ENCODE assay signal across 29 cellular contexts in the genomic region with DNA sequence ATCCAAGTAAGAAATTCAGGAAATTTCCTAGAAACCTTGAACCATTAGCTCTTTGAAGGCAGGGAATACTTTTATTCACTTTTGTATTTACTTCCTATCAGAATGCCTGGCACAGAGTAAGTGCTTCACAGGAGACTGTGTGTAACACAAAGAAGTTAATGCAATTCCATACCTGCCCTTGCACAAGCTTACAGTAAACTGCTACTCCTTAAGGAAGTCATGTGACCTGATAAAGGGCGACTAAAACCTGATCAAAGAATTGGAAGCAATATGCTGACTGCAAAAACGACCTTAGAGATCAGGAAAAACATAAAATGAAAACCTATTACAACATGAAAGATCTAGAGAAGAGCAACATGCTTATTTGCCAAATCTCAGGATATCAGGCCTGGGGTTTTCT.
"Had no signal": no experiment of that assay in that cellular context is flagged by ENCODE, and none has a peak within 500 bp of the region (broad histone marks: within the 10 kb centered on the region; RNA-seq: fewer than 3 reads in every experiment).

No MANE protein-coding gene starts in this region.

- H3K36me3 Mint-ChIP-seq: stimulated activated effector memory CD8-positive, alpha-beta T cell treated with anti-CD3 and anti-CD28 coated beads, Interleukin-12 subunit alpha, Interleukin-12 subunit beta, amount 100 ng/mL, for 72 hours; stimulated activated memory B cell treated with anti-CD40 and anti-IgM and Interleukin-4, amounts not matched to agents 10 μg/mL and 1 μg/mL and 100 μg/mL, for 72 hours; stimulated activated naive B cell treated with anti-CD40 and anti-IgM and Interleukin-4, amounts not matched to agents 10 μg/mL and 1 μg/mL and 100 μg/mL, for 72 hours; type B pancreatic cell had no signal

- H3K27ac Mint-ChIP-seq: stimulated activated effector memory CD8-positive, alpha-beta T cell treated with anti-CD3 and anti-CD28 coated beads, Interleukin-12 subunit alpha, Interleukin-12 subunit beta, amount 100 ng/mL, for 72 hours; stimulated activated memory B cell treated with anti-CD40 and anti-IgM and Interleukin-4, amounts not matched to agents 10 μg/mL and 1 μg/mL and 100 μg/mL, for 72 hours; stimulated activated naive B cell treated with anti-CD40 and anti-IgM and Interleukin-4, amounts not matched to agents 10 μg/mL and 1 μg/mL and 100 μg/mL, for 72 hours; stimulated activated naive CD8-positive, alpha-beta T cell treated with anti-CD3 and anti-CD28 coated beads, Interleukin-15, amount 100 ng/mL, for 72 hours; stimulated activated naive CD8-positive, alpha-beta T cell treated with anti-CD3 and anti-CD28 coated beads, Interleukin-15, Interleukin-2, amounts not matched to agents 100 ng/mL and 50 ng/mL, for 24 hours; type B pancreatic cell had no signal

- DNase-seq: stimulated activated CD4-positive, alpha-beta T cell treated with anti-CD3 and anti-CD28 coated beads, Interleukin-2, amount 100 ng/mL, for 48 hours; stimulated activated CD4-positive, alpha-beta T cell treated with anti-CD3 and anti-CD28 coated beads, Interleukin-4, amount 100 ng/mL, for 1 hour; stimulated activated CD4-positive, alpha-beta T cell treated with anti-CD3 and anti-CD28 coated beads, Interleukin-4, amount 100 ng/mL, for 24 hours; stimulated activated CD4-positive, alpha-beta T cell treated with anti-CD3 and anti-CD28 coated beads, Interleukin-4, amount 100 ng/mL, for 4 hours; stimulated activated CD8-positive, alpha-beta memory T cell treated with anti-CD3 and anti-CD28 coated beads, Interleukin-4, amount 100 ng/mL, for 48 hours; stimulated activated naive B cell treated with anti-CD40 and anti-IgM and Interleukin-4, amounts not matched to agents 10 μg/mL and 1 μg/mL and 100 μg/mL, for 72 hours; stimulated activated naive CD4-positive, alpha-beta T cell; stimulated activated naive CD4-positive, alpha-beta T cell treated with Interleukin-2 at 50 U/mL for 16 hours; stimulated activated naive CD8-positive, alpha-beta T cell treated with anti-CD3 and anti-CD28 coated beads, Interleukin-15, amount 100 ng/mL, for 72 hours; stimulated activated naive CD8-positive, alpha-beta T cell treated with anti-CD3 and anti-CD28 coated beads, Interleukin-15, Interleukin-2, amounts not matched to agents 100 U/mL and 50 U/mL, for 24 hours; stomach; substantia nigra; testis; thyroid gland; tibial artery; transverse colon; trophoblast cell; upper lobe of left lung; upper lobe of right lung; uterus had no signal

- H3K4me3 ChIP-seq: stomach, suprapubic skin, thoracic aorta, thyroid gland, tibial artery, tibial nerve, transverse colon, upper lobe of left lung, upper lobe of right lung, uterus, vagina had no signal

- H3K36me3 ChIP-seq: stomach, suprapubic skin, thoracic aorta, thyroid gland, tibial artery, tibial nerve, transverse colon, upper lobe of left lung, upper lobe of right lung, uterus, vagina had no signal

- ATAC-seq: stimulated activated effector memory CD8-positive, alpha-beta T cell treated with anti-CD3 and anti-CD28 coated beads, Interleukin-12 subunit alpha, Interleukin-12 subunit beta, amount 100 ng/mL, for 72 hours; stimulated activated memory B cell treated with anti-CD40 and anti-IgM and Interleukin-4, amounts not matched to agents 10 μg/mL and 1 μg/mL and 100 μg/mL, for 72 hours; stimulated activated naive B cell treated with anti-CD40 and anti-IgM and Interleukin-4, amounts not matched to agents 10 μg/mL and 1 μg/mL and 100 μg/mL, for 72 hours; stimulated activated naive CD8-positive, alpha-beta T cell treated with anti-CD3 and anti-CD28 coated beads, Interleukin-15, amount 100 ng/mL, for 72 hours; stimulated activated naive CD8-positive, alpha-beta T cell treated with anti-CD3 and anti-CD28 coated beads, Interleukin-15, Interleukin-2, amounts not matched to agents 100 U/mL and 50 U/mL, for 24 hours; upper lobe of right lung had no signal

- H3K27ac ChIP-seq: stomach, suprapubic skin, testis, thoracic aorta, thyroid gland, tibial artery, tibial nerve, transverse colon, upper lobe of left lung, upper lobe of right lung, uterus, vagina had no signal

- H3K27me3 Mint-ChIP-seq: stimulated activated memory B cell treated with anti-CD40 and anti-IgM and Interleukin-4, amounts not matched to agents 10 μg/mL and 1 μg/mL and 100 μg/mL, for 72 hours; stimulated activated naive CD8-positive, alpha-beta T cell treated with anti-CD3 and anti-CD28 coated beads, Interleukin-15, amount 100 ng/mL, for 72 hours had no signal

- H3K9me3 ChIP-seq: stomach, suprapubic skin, testis, thoracic aorta, thyroid gland, tibial artery, tibial nerve, transverse colon, upper lobe of left lung, upper lobe of right lung, uterus, vagina had no signal

- H3K9me3 Mint-ChIP-seq: stimulated activated effector memory CD8-positive, alpha-beta T cell treated with anti-CD3 and anti-CD28 coated beads, Interleukin-12 subunit alpha, Interleukin-12 subunit beta, amount 100 ng/mL, for 72 hours; stimulated activated memory B cell treated with anti-CD40 and anti-IgM and Interleukin-4, amounts not matched to agents 10 μg/mL and 1 μg/mL and 100 μg/mL, for 72 hours; stimulated activated naive B cell treated with anti-CD40 and anti-IgM and Interleukin-4, amounts not matched to agents 10 μg/mL and 1 μg/mL and 100 μg/mL, for 72 hours; stimulated activated naive CD8-positive, alpha-beta T cell treated with anti-CD3 and anti-CD28 coated beads, Interleukin-15, amount 100 ng/mL, for 72 hours; stimulated activated naive CD8-positive, alpha-beta T cell treated with anti-CD3 and anti-CD28 coated beads, Interleukin-15, Interleukin-2, amounts not matched to agents 100 ng/mL and 50 ng/mL, for 24 hours; type B pancreatic cell had no signal

- H3K4me1 Mint-ChIP-seq: stimulated activated effector memory CD8-positive, alpha-beta T cell treated with anti-CD3 and anti-CD28 coated beads, Interleukin-12 subunit alpha, Interleukin-12 subunit beta, amount 100 ng/mL, for 72 hours; stimulated activated memory B cell treated with anti-CD40 and anti-IgM and Interleukin-4, amounts not matched to agents 10 μg/mL and 1 μg/mL and 100 μg/mL, for 72 hours; stimulated activated naive B cell treated with anti-CD40 and anti-IgM and Interleukin-4, amounts not matched to agents 10 μg/mL and 1 μg/mL and 100 μg/mL, for 72 hours; stimulated activated naive CD8-positive, alpha-beta T cell treated with anti-CD3 and anti-CD28 coated beads, Interleukin-15, amount 100 ng/mL, for 72 hours had no signal

- H3K27me3 ChIP-seq: stomach, suprapubic skin, testis, thyroid gland, tibial artery, tibial nerve, transverse colon, upper lobe of left lung, upper lobe of right lung, uterus, vagina had no signal

- FAIRE-seq: urothelium cell line had no signal

- H3K4me3 Mint-ChIP-seq: stimulated activated effector memory CD8-positive, alpha-beta T cell treated with anti-CD3 and anti-CD28 coated beads, Interleukin-12 subunit alpha, Interleukin-12 subunit beta, amount 100 ng/mL, for 72 hours; stimulated activated memory B cell treated with anti-CD40 and anti-IgM and Interleukin-4, amounts not matched to agents 10 μg/mL and 1 μg/mL and 100 μg/mL, for 72 hours; stimulated activated naive B cell treated with anti-CD40 and anti-IgM and Interleukin-4, amounts not matched to agents 10 μg/mL and 1 μg/mL and 100 μg/mL, for 72 hours; stimulated activated naive CD8-positive, alpha-beta T cell treated with anti-CD3 and anti-CD28 coated beads, Interleukin-15, amount 100 ng/mL, for 72 hours; stimulated activated naive CD8-positive, alpha-beta T cell treated with anti-CD3 and anti-CD28 coated beads, Interleukin-15, Interleukin-2, amounts not matched to agents 100 ng/mL and 50 ng/mL, for 24 hours; type B pancreatic cell had no signal

- H3K4me1 ChIP-seq: suprapubic skin, testis, thyroid gland, tibial artery, tibial nerve, upper lobe of left lung, upper lobe of right lung, uterus, vagina had no signal
